In genomic region chr1:64195089-64195410, GRCh38 we compare ENCODE assay signal across 2 cellular contexts.
TF ChIP-seq lines count a peak whose summit lies in the region.

No MANE protein-coding gene starts in this region.

TF ChIP-seq in GM23338, 12 proteins besides CTCF, POLR2A, EP300 and RAD21:
- no peak for TF ChIP-seq ZNF114 (CRISPR knock-in tag; IDR thresholded peaks at IDR 0.05)
- TF ChIP-seq ZNF331 (CRISPR knock-in tag; IDR thresholded peaks at IDR 0.05; ENCODE audit: low read depth), result no peak
- TF ChIP-seq ZNF462 (CRISPR knock-in tag; IDR thresholded peaks at IDR 0.05), result no peak
- no peak for TF ChIP-seq REST (IDR thresholded peaks at IDR 0.05; ENCODE audit: unreplicated experiment)
- TF ChIP-seq NANOG (IDR thresholded peaks at IDR 0.05; ENCODE audit: borderline replicate concordance), result no peak
- no peak for TF ChIP-seq ETS1 (IDR thresholded peaks at IDR 0.05)
- no peak for TF ChIP-seq CREB1 (CRISPR knock-in tag; IDR thresholded peaks at IDR 0.05; ENCODE audit: low read depth)
- no peak for TF ChIP-seq STAT1 (IDR thresholded peaks at IDR 0.05; ENCODE audit: unreplicated experiment)
- no peak for TF ChIP-seq JUNB (IDR thresholded peaks at IDR 0.05; ENCODE audit: unreplicated experiment)
- no peak for TF ChIP-seq EZH2 (IDR thresholded peaks at IDR 0.05; ENCODE audit: low read depth, unreplicated experiment)
- no peak for TF ChIP-seq EZH2phosphoT487 (IDR thresholded peaks at IDR 0.05; ENCODE audit: unreplicated experiment)
- TF ChIP-seq POLR2AphosphoS5 (IDR thresholded peaks at IDR 0.05; ENCODE audit: low read depth), result no peak

TF ChIP-seq in K562, 482 proteins besides CTCF, POLR2A, EP300 and RAD21:
- TF ChIP-seq ZNF740 (CRISPR knock-in tag; IDR thresholded peaks at IDR 0.05), result no peak
- TF ChIP-seq ZNF740 (tag; IDR thresholded peaks at IDR 0.05), result no peak
- no peak for TF ChIP-seq MCM3 (IDR thresholded peaks at IDR 0.05)
- no peak for TF ChIP-seq CBFB (CRISPR knock-in tag; IDR thresholded peaks at IDR 0.05)
- TF ChIP-seq ZNF197 (CRISPR knock-in tag; IDR thresholded peaks at IDR 0.05; ENCODE audit: low read depth), result no peak
- no peak for TF ChIP-seq CC2D1A (IDR thresholded peaks at IDR 0.05)
- no peak for TF ChIP-seq ZFP1 (CRISPR knock-in tag; IDR thresholded peaks at IDR 0.05)
- no peak for TF ChIP-seq ILK (tag; IDR thresholded peaks at IDR 0.05; ENCODE audit: borderline replicate concordance, low read depth)
- TF ChIP-seq EZH2 (IDR thresholded peaks at IDR 0.05; ENCODE audit: borderline replicate concordance, low read depth, low read length), result no peak
TF ChIP-seq in K562: peak in this region for 0.
